In the genomic region with DNA sequence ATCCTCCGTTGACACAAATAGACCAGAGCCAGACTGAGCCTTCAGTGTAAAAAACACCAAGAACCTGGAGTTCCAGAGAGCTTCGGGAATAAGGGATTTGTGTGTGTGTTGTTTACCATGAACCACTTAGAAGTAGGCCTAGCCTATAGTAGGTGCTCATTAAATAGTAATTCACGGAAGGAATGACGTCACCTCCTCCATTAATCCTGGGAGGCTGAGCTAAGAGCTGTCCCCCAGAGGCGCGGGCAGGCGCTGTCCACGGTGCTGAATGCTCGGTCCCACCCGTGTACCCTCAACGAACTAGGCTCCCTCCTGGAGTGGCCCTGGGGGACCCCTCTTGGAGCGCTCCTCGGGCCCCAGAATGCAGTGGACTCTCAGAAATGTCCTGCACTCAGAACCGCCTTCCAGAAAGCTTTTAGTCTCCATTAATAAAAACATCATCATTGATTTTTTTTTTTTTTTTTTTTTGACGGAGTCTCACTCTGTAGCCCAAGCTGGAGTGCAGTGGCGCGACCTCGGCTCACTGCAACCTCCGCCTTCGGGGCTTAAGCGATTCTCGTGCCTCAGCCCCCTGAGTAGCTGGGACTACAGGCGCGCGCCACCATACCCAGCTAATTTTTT, we compare ENCODE assay signal across 10 cellular contexts. TPM values are rescaled to one million over a fixed set of nuclear protein-coding genes. Genes with fewer than 3 reads are reported as not detected.
A peak's percentile ranks its signal among the peaks of the same experiment; 100 is the strongest.
DNase-seq lines count a peak whose midpoint lies in the region; ATAC-seq and TF ChIP-seq lines count a peak whose summit lies in the region.
"Had no signal": no experiment of that assay in that cellular context is flagged by ENCODE, and none has a peak within 500 bp of the region (broad histone marks: within the 10 kb centered on the region; RNA-seq: fewer than 3 reads in every experiment).

No MANE protein-coding gene starts in this region.

- no peaks in the 10 kb centered on the region for H3K9me3 ChIP-seq in CD8-positive, alpha-beta T cell (ENCODE audit: low read length)
- H3K9me3 ChIP-seq in MM.1S (replicated peaks; ENCODE audit: insufficient read depth, low read length) (no peaks in the 10 kb centered on the region), BE2C (no peaks in the 10 kb centered on the region)

- no peaks in the 10 kb centered on the region for H3K9me3 Mint-ChIP-seq in CD8-positive, alpha-beta T cell
- H3K9me3 Mint-ChIP-seq in activated naive CD4-positive, alpha-beta T cell treated with anti-CD3 and anti-CD28 coated beads for 36 hours: no peaks in the 10 kb centered on the region
- H3K9me3 Mint-ChIP-seq: activated naive CD4-positive, alpha-beta T cell treated with anti-CD3 and anti-CD28 coated beads, Interleukin-2, amount 50 U/mL, for 24 hours had no signal

- H3K36me3 Mint-ChIP-seq in CD8-positive, alpha-beta T cell: no peaks in the 10 kb centered on the region
- H3K36me3 Mint-ChIP-seq in activated naive CD4-positive, alpha-beta T cell treated with anti-CD3 and anti-CD28 coated beads for 36 hours (ENCODE audit: low read depth): no peaks in the 10 kb centered on the region
- H3K36me3 Mint-ChIP-seq: activated naive CD4-positive, alpha-beta T cell treated with anti-CD3 and anti-CD28 coated beads, Interleukin-2, amount 50 U/mL, for 24 hours had no signal

- no peak for TF ChIP-seq CTCF in CD8-positive, alpha-beta T cell (IDR thresholded peaks at IDR 0.05)
- TF ChIP-seq CTCF in MM.1S (IDR thresholded peaks at IDR 0.05; ENCODE audit: low read length) (no peak), BE2C (IDR thresholded peaks at IDR 0.05; ENCODE audit: low read depth, low read length) (no peak)

- H3K4me2 ChIP-seq in MM.1S (ENCODE audit: low read depth, low read length): no peak overlapping the region

- no peaks in the 10 kb centered on the region for H3K36me3 ChIP-seq in CD8-positive, alpha-beta T cell (ENCODE audit: insufficient read depth, low read length)
- H3K36me3 ChIP-seq in MM.1S (replicated peaks; ENCODE audit: insufficient read depth, low read length) (no peaks in the 10 kb centered on the region), BE2C (peaks cover 4% of the 10 kb centered on the region)

- H4K20me1 ChIP-seq in MM.1S (ENCODE audit: insufficient read depth, low read length): no peaks in the 10 kb centered on the region

- intact Hi-C loops in CD8-positive, alpha-beta T cell (cut with DNase I, micrococcal nuclease): loop anchor here in 1 of 2 experiments (10.0 kb wide), 1 partner anchor 553 kb away; no protein-coding TSS in a partner anchor
- intact Hi-C loops in activated naive CD4-positive, alpha-beta T cell treated with anti-CD3 and anti-CD28 coated beads for 36 hours (cut with micrococcal nuclease): no loop called here

- peaks cover 70% of the 10 kb centered on the region for H3K27me3 Mint-ChIP-seq in CD8-positive, alpha-beta T cell (ENCODE audit: low read depth)
- H3K27me3 Mint-ChIP-seq in activated naive CD4-positive, alpha-beta T cell treated with anti-CD3 and anti-CD28 coated beads for 36 hours (ENCODE audit: low read depth): peaks cover 75% of the 10 kb centered on the region

- no peak overlapping the region for H3K4me3 ChIP-seq in CD8-positive, alpha-beta T cell (ENCODE audit: low read depth, low read length)
- H3K4me3 ChIP-seq in MM.1S (ENCODE audit: low read length): no peak overlapping the region
- H3K4me3 ChIP-seq in BE2C (ENCODE audit: low read depth, low read length): no peak overlapping the region

- H3K9me2 ChIP-seq in MM.1S (replicated peaks; ENCODE audit: insufficient read depth, low read length): no peaks in the 10 kb centered on the region

- H3K4me3 Mint-ChIP-seq in CD8-positive, alpha-beta T cell: no peak overlapping the region
- H3K4me3 Mint-ChIP-seq in activated naive CD4-positive, alpha-beta T cell treated with anti-CD3 and anti-CD28 coated beads for 36 hours: no peak overlapping the region
- H3K4me3 Mint-ChIP-seq: activated naive CD4-positive, alpha-beta T cell treated with anti-CD3 and anti-CD28 coated beads, Interleukin-2, amount 50 U/mL, for 24 hours had no signal

- H3K4me1 Mint-ChIP-seq in CD8-positive, alpha-beta T cell (ENCODE audit: low read depth): peaks cover 10% of the 10 kb centered on the region
- peaks cover 5% of the 10 kb centered on the region for H3K4me1 Mint-ChIP-seq in activated naive CD4-positive, alpha-beta T cell treated with anti-CD3 and anti-CD28 coated beads for 36 hours (ENCODE audit: low read depth)

- H3K4me1 ChIP-seq in CD8-positive, alpha-beta T cell (ENCODE audit: insufficient read depth, low read length): peaks cover 12% of the 10 kb centered on the region
- H3K4me1 ChIP-seq in MM.1S (ENCODE audit: low read length): no peaks in the 10 kb centered on the region
- H3K4me1 ChIP-seq in BE2C: no peaks in the 10 kb centered on the region

- H3F3A ChIP-seq in MM.1S (ENCODE audit: insufficient read depth, low read length): no peaks in the 10 kb centered on the region

- no peak overlapping the region for H3K27ac Mint-ChIP-seq in CD8-positive, alpha-beta T cell
- H3K27ac Mint-ChIP-seq in activated naive CD4-positive, alpha-beta T cell treated with anti-CD3 and anti-CD28 coated beads for 36 hours: no peak overlapping the region
- H3K27ac Mint-ChIP-seq: activated naive CD4-positive, alpha-beta T cell treated with anti-CD3 and anti-CD28 coated beads, Interleukin-2, amount 50 U/mL, for 24 hours had no signal

- no peak overlapping the region for H2AFZ ChIP-seq in MM.1S (ENCODE audit: low read length)

- POLR2A ChIA-PET in CD8-positive, alpha-beta T cell (lab: Charles Lee): interaction anchor here (0.7 to 1.0 kb wide), 3 partner anchors 103 to 290 kb away, joined by 3 to 4 read pairs (median 3); no protein-coding TSS in a partner anchor

- H3K27ac ChIP-seq in CD8-positive, alpha-beta T cell (ENCODE audit: low read depth, low read length): no peak overlapping the region
- no peak overlapping the region for H3K27ac ChIP-seq in MM.1S (ENCODE audit: low read length)

- H3K79me2 ChIP-seq in MM.1S (ENCODE audit: low read length): no peaks in the 10 kb centered on the region

- no peak overlapping the region for H3K9ac ChIP-seq in MM.1S (ENCODE audit: low read length)

- ATAC-seq in CD8-positive, alpha-beta T cell: peak; percentile 41
- peak; percentile 42 for ATAC-seq in left lobe of liver

- DNase-seq in CD8-positive, alpha-beta T cell: peak in 5 of 7 experiments; percentile 5 to 57 (median 42)
- peak; percentile 41 for DNase-seq in MM.1S
- peak; percentile 43 for DNase-seq in activated naive CD4-positive, alpha-beta T cell treated with anti-CD3 and anti-CD28 coated beads for 36 hours
- no peak for DNase-seq in left lobe of liver (ENCODE audit: low spot score)
- no peak for DNase-seq in DMS153 (lab: John Stamatoyannopoulos, UW)
- DNase-seq in BE2C: no peak
- no peak for DNase-seq in activated CD4-positive, CD25-positive, alpha-beta regulatory T cell treated with anti-CD3 and anti-CD28 coated beads, Interleukin-2, amount 50 U/mL, for 72 hours
- DNase-seq in NCI-H1048 (lab: John Stamatoyannopoulos, UW): no peak
- DNase-seq: mammary epithelial cell had no signal

- CTCF ChIA-PET in CD8-positive, alpha-beta T cell (lab: Charles Lee): interaction anchor here (1.1 kb wide), 1 partner anchor 11 kb away, joined by 3 read pairs; no protein-coding TSS in a partner anchor
- CTCF ChIA-PET in activated naive CD4-positive, alpha-beta T cell treated with anti-CD3 and anti-CD28 coated beads for 36 hours (lab: Charles Lee): interaction anchor here (0.5 to 0.6 kb wide), 2 partner anchors 11 to 89 kb away, joined by 3 to 4 read pairs; no protein-coding TSS in a partner anchor

- peaks cover 26% of the 10 kb centered on the region for H3K27me3 ChIP-seq in CD8-positive, alpha-beta T cell (ENCODE audit: insufficient read depth, low read length)
- H3K27me3 ChIP-seq in MM.1S (replicated peaks; ENCODE audit: insufficient read depth, low read length): peaks cover 62% of the 10 kb centered on the region
- H3K27me3 ChIP-seq in BE2C: no peaks in the 10 kb centered on the region

RNA-seq across cellular contexts. Expression of a gene that starts 6.5 kb away (rescaled TPM):
- total RNA-seq in CD8-positive, alpha-beta T cell: under 1 TPM; 0.03 to 0.06 TPM
- under 1 TPM in 1 of 2 experiments, not detected in 1; 0.12 TPM for total RNA-seq in activated naive CD4-positive, alpha-beta T cell treated with anti-CD3 and anti-CD28 coated beads for 36 hours
- total RNA-seq in left lobe of liver: 0.13 TPM
- 47.3 TPM for polyA plus RNA-seq in BE2C (2012; ENCODE audit: insufficient read depth, insufficient read length, low read depth)

RNA-seq across cellular contexts. Expression of a gene that starts 37.7 kb away (rescaled TPM):
- 10 to 100 TPM; 28.1 to 29.7 TPM for total RNA-seq in CD8-positive, alpha-beta T cell
- 10 to 100 TPM; 46.8 to 51.8 TPM for total RNA-seq in activated naive CD4-positive, alpha-beta T cell treated with anti-CD3 and anti-CD28 coated beads for 36 hours
- 14.3 TPM for total RNA-seq in left lobe of liver
- polyA plus RNA-seq in BE2C (2012; ENCODE audit: insufficient read depth, insufficient read length, low read depth): 288 TPM

Comparison
In these comparisons a context has a peak if more than half of its experiments do, and no peak if none do; other contexts are left out.
1. DNase-seq: peak in CD8-positive, alpha-beta T cell (5 of 7), MM.1S (single experiment) and activated naive CD4-positive, alpha-beta T cell treated with anti-CD3 and anti-CD28 coated beads for 36 hours (single experiment); none in left lobe of liver (single experiment), DMS153 (single experiment), BE2C (single experiment), activated CD4-positive, CD25-positive, alpha-beta regulatory T cell treated with anti-CD3 and anti-CD28 coated beads, Interleukin-2, amount 50 U/mL, for 72 hours (single experiment) and NCI-H1048 (single experiment).